Comparison of ENCODE assay signal across 21 cellular contexts in the genomic region with DNA sequence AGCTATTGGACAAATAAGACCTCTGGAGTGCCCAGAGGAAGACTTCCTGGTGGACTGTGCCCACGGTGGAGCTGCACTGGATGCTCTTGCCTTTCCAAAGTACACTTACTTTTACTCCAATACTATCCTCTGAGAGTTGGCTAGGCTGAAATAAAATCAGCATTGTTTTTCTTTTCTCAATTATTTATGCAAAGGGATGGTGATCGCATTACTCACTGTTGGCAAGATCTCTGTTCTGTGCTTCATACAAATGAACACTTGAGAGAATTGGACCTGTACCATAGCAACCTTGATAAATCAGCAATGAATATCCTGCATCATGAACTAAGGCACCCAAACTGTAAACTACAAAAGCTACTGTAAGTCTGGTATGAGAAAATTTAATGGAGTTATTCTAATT. TPM values are rescaled to one million over a fixed set of nuclear protein-coding genes. Genes with fewer than 3 reads are reported as not detected.
DNase-seq lines count a peak whose midpoint lies in the region; ATAC-seq and TF ChIP-seq lines count a peak whose summit lies in the region.
"Had no signal": no experiment of that assay in that cellular context is flagged by ENCODE, and none has a peak within 500 bp of the region (broad histone marks: within the 10 kb centered on the region; RNA-seq: fewer than 3 reads in every experiment).

No MANE protein-coding gene starts in this region.

- peak; percentile 5 for DNase-seq in AG08395 (ENCODE audit: low spot score)
- DNase-seq in GM04504 (ENCODE audit: low read depth) = peak; percentile 2
- DNase-seq in astrocyte of the hippocampus (ENCODE audit: low read depth, low spot score) = peak; percentile 72
- DNase-seq in fibroblast of villous mesenchyme (ENCODE audit: low read depth) = peak; percentile 37
- no peak for DNase-seq in superior temporal gyrus (ENCODE audit: extremely low spot score)
- DNase-seq in effector memory CD4-positive, alpha-beta T cell = no peak
- DNase-seq in T-helper 2 cell treated with Interferon-gamma antibody and Interleukin-4, amounts not matched to agents 5 μg/mL and 100 μg/mL, for 36 hours (ENCODE audit: low spot score) = no peak
- DNase-seq: activated CD4-positive, alpha-beta T cell treated with anti-CD3 and anti-CD28 coated beads, Interleukin-2, amount 50 U/mL, for 48 hours; activated naive CD4-positive, alpha-beta T cell treated with anti-CD3 and anti-CD28 coated beads, Interleukin-2, amount 50 U/mL, for 16 hours; activated T-cell treated with anti-CD3 and anti-CD28 coated beads, Interleukin-2, amount 50 U/mL, for 24 hours; AML-193; gastrocnemius medialis; GF-D8; NCI-H1092; RPMI8226; SW 1271 had no signal

- H3K4me3 ChIP-seq in fibroblast of villous mesenchyme (ENCODE audit: low read depth, low read length) = no peak overlapping the region
- no peak overlapping the region for H3K4me3 ChIP-seq in effector memory CD4-positive, alpha-beta T cell (ENCODE audit: insufficient read depth, low read depth, low read length, poor library complexity, severe bottlenecking)
- H3K4me3 ChIP-seq: gastrocnemius medialis had no signal

- no peaks in the 10 kb centered on the region for H3K9me3 ChIP-seq in effector memory CD4-positive, alpha-beta T cell (ENCODE audit: control insufficient read depth, low read length)
- H3K9me3 ChIP-seq: gastrocnemius medialis had no signal

- no peaks in the 10 kb centered on the region for H3K4me1 Mint-ChIP-seq in T-helper 2 cell treated with Interferon-gamma antibody and Interleukin-4, amounts not matched to agents 5 μg/mL and 100 μg/mL, for 36 hours (ENCODE audit: low read depth)
- H3K4me1 Mint-ChIP-seq: brain had no signal

- no peak overlapping the region for H3K4me3 Mint-ChIP-seq in T-helper 2 cell treated with Interferon-gamma antibody and Interleukin-4, amounts not matched to agents 5 μg/mL and 100 μg/mL, for 36 hours
- H3K4me3 Mint-ChIP-seq: activated T-cell treated with anti-CD3 and anti-CD28 coated beads, Interleukin-2, amount 50 U/mL, for 24 hours; stimulated activated naive CD8-positive, alpha-beta T cell treated with anti-CD3 and anti-CD28 coated beads, Interleukin-15, Interleukin-2, amounts not matched to agents 100 ng/mL and 50 ng/mL, for 24 hours had no signal

- H3K9me3 Mint-ChIP-seq in T-helper 2 cell treated with Interferon-gamma antibody and Interleukin-4, amounts not matched to agents 5 μg/mL and 100 μg/mL, for 36 hours = no peaks in the 10 kb centered on the region
- H3K9me3 Mint-ChIP-seq: activated T-cell treated with anti-CD3 and anti-CD28 coated beads, Interleukin-2, amount 50 U/mL, for 24 hours; brain; stimulated activated naive CD8-positive, alpha-beta T cell treated with anti-CD3 and anti-CD28 coated beads, Interleukin-15, Interleukin-2, amounts not matched to agents 100 ng/mL and 50 ng/mL, for 24 hours had no signal

- no peaks in the 10 kb centered on the region for H3K27me3 ChIP-seq in effector memory CD4-positive, alpha-beta T cell (replicated peaks; ENCODE audit: control insufficient read depth, insufficient read depth, low read length, poor library complexity, severe bottlenecking)
- H3K27me3 ChIP-seq: gastrocnemius medialis had no signal

- H3K4me1 ChIP-seq in effector memory CD4-positive, alpha-beta T cell (ENCODE audit: control insufficient read depth, insufficient read depth, low read length, poor library complexity, severe bottlenecking) = no peaks in the 10 kb centered on the region
- H3K4me1 ChIP-seq: gastrocnemius medialis had no signal

- H3K36me3 Mint-ChIP-seq in T-helper 2 cell treated with Interferon-gamma antibody and Interleukin-4, amounts not matched to agents 5 μg/mL and 100 μg/mL, for 36 hours (ENCODE audit: low read depth) = no peaks in the 10 kb centered on the region
- H3K36me3 Mint-ChIP-seq: brain had no signal

- no peak overlapping the region for H3K27ac ChIP-seq in effector memory CD4-positive, alpha-beta T cell (ENCODE audit: insufficient read depth, low read length, poor library complexity, severe bottlenecking)
- H3K27ac ChIP-seq: gastrocnemius medialis had no signal

- no peak for TF ChIP-seq CTCF in fibroblast of villous mesenchyme (IDR thresholded peaks at IDR 0.05; ENCODE audit: insufficient read depth, low read depth, low read length)

- H3K27ac Mint-ChIP-seq in T-helper 2 cell treated with Interferon-gamma antibody and Interleukin-4, amounts not matched to agents 5 μg/mL and 100 μg/mL, for 36 hours = no peak overlapping the region
- H3K27ac Mint-ChIP-seq: activated T-cell treated with anti-CD3 and anti-CD28 coated beads, Interleukin-2, amount 50 U/mL, for 24 hours; stimulated activated naive CD8-positive, alpha-beta T cell treated with anti-CD3 and anti-CD28 coated beads, Interleukin-15, Interleukin-2, amounts not matched to agents 100 ng/mL and 50 ng/mL, for 24 hours had no signal

- no peaks in the 10 kb centered on the region for H3K27me3 Mint-ChIP-seq in T-helper 2 cell treated with Interferon-gamma antibody and Interleukin-4, amounts not matched to agents 5 μg/mL and 100 μg/mL, for 36 hours (ENCODE audit: low read depth)
- H3K27me3 Mint-ChIP-seq: brain had no signal

- no peaks in the 10 kb centered on the region for H3K36me3 ChIP-seq in effector memory CD4-positive, alpha-beta T cell (ENCODE audit: control insufficient read depth, insufficient read depth, low read length)
- H3K36me3 ChIP-seq: gastrocnemius medialis had no signal

- no peak for ATAC-seq in GM19324 (IDR thresholded peaks at IDR 0.05; ENCODE audit: low FRiP score, unreplicated experiment)
- ATAC-seq: gastrocnemius medialis had no signal

RNA-seq across cellular contexts. Expression of gene NLRP14, which starts 26.2 kb away (rescaled TPM):
- total RNA-seq in fibroblast of villous mesenchyme = under 0.01 and 0.32 TPM in 2 replicates
- total RNA-seq: gastrocnemius medialis had no signal

RNA-seq across cellular contexts. Expression of gene ZNF214, which starts 26.3 kb away (rescaled TPM):
- total RNA-seq in fibroblast of villous mesenchyme = 2.6 and 3.2 TPM in 2 replicates
- total RNA-seq: mononuclear cell had no signal

RNA-seq across cellular contexts. Expression of gene RBMXL2, which starts 42.3 kb away (rescaled TPM):
- under 0.01 TPM in 1 of 2 replicates, not detected in the other for total RNA-seq in fibroblast of villous mesenchyme
- total RNA-seq: gastrocnemius medialis, mononuclear cell, ureter had no signal

Comparison
In these comparisons a context has a peak if more than half of its experiments do, and no peak if none do; other contexts are left out.
1. DNase-seq: peak in AG08395 (single experiment), GM04504 (single experiment), astrocyte of the hippocampus (single experiment) and fibroblast of villous mesenchyme (single experiment); none in superior temporal gyrus (single experiment), effector memory CD4-positive, alpha-beta T cell (0 of 3) and T-helper 2 cell treated with Interferon-gamma antibody and Interleukin-4, amounts not matched to agents 5 μg/mL and 100 μg/mL, for 36 hours (single experiment).